In the genomic region with DNA sequence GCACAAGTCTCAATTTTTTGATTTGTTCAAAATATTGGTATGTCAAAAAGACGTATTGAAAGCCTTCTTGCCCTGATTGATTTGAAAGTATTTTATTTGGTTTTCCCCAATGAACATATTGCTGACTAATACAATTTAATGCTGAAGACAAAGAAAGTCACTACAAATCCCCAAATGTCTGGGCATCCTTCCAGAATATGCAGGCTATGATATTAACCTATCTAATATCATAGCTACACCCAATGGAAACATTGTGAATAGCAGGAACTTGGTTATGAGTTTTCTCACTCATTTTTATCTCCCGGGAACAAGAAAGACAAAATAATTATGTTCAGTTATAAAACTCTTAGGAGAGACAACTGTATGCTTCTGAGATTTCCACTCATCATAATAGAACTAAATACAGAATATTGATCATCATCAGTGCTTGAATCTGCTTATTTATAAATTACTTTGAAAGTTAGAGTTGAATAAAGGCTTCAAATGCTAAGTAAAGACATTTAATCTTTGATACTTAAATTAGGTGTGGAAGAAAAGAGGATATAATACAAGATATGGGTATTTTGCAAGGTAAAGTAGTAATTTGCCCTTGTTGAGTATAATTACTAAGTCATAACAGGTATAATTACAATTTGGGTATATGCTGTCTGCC, we compare ENCODE assay signal across 1 cellular context.
TF ChIP-seq lines count a peak whose summit lies in the region.

No MANE protein-coding gene starts in this region.

TF ChIP-seq in GM23338, 12 proteins besides CTCF, POLR2A, EP300 and RAD21 (continued from another document):
- TF ChIP-seq, protein P1, sequence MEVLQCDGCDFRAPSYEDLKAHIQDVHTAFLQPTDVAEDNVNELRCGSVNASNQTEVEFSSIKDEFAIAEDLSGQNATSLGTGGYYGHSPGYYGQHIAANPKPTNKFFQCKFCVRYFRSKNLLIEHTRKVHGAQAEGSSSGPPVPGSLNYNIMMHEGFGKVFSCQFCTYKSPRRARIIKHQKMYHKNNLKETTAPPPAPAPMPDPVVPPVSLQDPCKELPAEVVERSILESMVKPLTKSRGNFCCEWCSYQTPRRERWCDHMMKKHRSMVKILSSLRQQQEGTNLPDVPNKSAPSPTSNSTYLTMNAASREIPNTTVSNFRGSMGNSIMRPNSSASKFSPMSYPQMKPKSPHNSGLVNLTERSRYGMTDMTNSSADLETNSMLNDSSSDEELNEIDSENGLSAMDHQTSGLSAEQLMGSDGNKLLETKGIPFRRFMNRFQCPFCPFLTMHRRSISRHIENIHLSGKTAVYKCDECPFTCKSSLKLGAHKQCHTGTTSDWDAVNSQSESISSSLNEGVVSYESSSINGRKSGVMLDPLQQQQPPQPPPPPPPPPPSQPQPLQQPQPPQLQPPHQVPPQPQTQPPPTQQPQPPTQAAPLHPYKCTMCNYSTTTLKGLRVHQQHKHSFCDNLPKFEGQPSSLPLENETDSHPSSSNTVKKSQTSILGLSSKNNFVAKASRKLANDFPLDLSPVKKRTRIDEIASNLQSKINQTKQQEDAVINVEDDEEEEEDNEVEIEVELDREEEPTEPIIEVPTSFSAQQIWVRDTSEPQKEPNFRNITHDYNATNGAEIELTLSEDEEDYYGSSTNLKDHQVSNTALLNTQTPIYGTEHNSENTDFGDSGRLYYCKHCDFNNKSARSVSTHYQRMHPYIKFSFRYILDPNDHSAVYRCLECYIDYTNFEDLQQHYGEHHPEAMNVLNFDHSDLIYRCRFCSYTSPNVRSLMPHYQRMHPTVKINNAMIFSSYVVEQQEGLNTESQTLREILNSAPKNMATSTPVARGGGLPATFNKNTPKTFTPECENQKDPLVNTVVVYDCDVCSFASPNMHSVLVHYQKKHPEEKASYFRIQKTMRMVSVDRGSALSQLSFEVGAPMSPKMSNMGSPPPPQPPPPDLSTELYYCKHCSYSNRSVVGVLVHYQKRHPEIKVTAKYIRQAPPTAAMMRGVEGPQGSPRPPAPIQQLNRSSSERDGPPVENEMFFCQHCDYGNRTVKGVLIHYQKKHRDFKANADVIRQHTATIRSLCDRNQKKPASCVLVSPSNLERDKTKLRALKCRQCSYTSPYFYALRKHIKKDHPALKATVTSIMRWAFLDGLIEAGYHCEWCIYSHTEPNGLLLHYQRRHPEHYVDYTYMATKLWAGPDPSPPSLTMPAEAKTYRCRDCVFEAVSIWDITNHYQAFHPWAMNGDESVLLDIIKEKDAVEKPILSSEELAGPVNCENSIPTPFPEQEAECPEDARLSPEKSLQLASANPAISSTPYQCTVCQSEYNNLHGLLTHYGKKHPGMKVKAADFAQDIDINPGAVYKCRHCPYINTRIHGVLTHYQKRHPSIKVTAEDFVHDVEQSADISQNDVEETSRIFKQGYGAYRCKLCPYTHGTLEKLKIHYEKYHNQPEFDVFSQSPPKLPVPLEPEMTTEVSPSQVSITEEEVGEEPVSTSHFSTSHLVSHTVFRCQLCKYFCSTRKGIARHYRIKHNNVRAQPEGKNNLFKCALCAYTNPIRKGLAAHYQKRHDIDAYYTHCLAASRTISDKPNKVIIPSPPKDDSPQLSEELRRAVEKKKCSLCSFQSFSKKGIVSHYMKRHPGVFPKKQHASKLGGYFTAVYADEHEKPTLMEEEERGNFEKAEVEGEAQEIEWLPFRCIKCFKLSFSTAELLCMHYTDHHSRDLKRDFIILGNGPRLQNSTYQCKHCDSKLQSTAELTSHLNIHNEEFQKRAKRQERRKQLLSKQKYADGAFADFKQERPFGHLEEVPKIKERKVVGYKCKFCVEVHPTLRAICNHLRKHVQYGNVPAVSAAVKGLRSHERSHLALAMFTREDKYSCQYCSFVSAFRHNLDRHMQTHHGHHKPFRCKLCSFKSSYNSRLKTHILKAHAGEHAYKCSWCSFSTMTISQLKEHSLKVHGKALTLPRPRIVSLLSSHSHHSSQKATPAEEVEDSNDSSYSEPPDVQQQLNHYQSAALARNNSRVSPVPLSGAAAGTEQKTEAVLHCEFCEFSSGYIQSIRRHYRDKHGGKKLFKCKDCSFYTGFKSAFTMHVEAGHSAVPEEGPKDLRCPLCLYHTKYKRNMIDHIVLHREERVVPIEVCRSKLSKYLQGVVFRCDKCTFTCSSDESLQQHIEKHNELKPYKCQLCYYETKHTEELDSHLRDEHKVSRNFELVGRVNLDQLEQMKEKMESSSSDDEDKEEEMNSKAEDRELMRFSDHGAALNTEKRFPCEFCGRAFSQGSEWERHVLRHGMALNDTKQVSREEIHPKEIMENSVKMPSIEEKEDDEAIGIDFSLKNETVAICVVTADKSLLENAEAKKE (CRISPR knock-in tag; IDR thresholded peaks at IDR 0.05) = no peak
- TF ChIP-seq EZH2phosphoT487 (IDR thresholded peaks at IDR 0.05; ENCODE audit: unreplicated experiment) (no peak), EZH2 (IDR thresholded peaks at IDR 0.05; ENCODE audit: low read depth, unreplicated experiment) (no peak), CREB1 (CRISPR knock-in tag; IDR thresholded peaks at IDR 0.05; ENCODE audit: low read depth) (no peak), ZNF114 (CRISPR knock-in tag; IDR thresholded peaks at IDR 0.05) (no peak)
